ENCODE assay signal across 6 cellular contexts in genomic region chr15:27677951-27678350, GRCh38.
"Had no signal": no experiment of that assay in that cellular context is flagged by ENCODE, and none has a peak within 500 bp of the region (broad histone marks: within the 10 kb centered on the region; RNA-seq: fewer than 3 reads in every experiment).

No MANE protein-coding gene starts in this region.

- H3K36me3 Mint-ChIP-seq: IgD-negative memory B cell had no signal

- H3K27me3 Mint-ChIP-seq: IgD-negative memory B cell had no signal

- H3K4me3 ChIP-seq: GM23248 had no signal

- H3K9ac ChIP-seq: GM23248 had no signal

- H2AFZ ChIP-seq: GM23248 had no signal

- DNase-seq: GM23248, GOT3, H9, HCEC 1CT had no signal

- H3K4me1 Mint-ChIP-seq: IgD-negative memory B cell had no signal

- H3K4me3 Mint-ChIP-seq: IgD-negative memory B cell had no signal

- H3K27ac ChIP-seq: GM23248, HL-60 had no signal

- H3K9me3 Mint-ChIP-seq: H9 had no signal

- H3K27ac Mint-ChIP-seq: H9, IgD-negative memory B cell had no signal
